13 cellular contexts compared by ENCODE assay signal in the genomic region with DNA sequence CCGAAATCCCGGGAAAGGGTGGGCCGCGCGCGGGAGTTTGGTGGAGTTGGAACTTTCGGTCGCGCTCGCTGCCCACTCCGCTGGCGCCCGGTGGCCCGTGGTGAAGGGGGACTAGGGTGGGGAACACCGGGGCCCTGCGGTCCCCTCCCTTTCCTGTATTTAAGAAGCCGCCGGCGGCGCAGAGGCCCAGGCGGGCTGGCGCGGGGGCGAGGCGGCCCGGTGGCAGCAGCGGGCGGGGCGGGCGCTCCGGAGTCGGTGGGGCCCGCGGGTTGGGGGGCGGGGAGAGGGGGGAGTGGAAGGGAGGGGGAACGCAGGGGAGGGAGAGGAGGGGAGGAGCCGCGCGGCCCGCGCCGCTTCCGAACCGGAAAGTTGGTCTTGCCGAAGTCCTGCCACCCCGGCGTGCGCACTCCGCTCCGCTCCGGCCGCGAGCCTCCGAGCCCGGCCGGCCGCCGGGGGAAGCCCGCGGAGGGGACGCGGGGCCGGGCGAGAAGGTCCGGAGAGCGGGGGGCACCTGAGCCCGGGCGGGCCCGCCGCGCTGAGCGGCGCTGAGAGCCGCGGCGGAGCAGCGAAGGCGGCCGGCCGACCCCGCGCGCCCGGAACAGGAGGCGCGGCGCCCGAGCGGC. TPM values are rescaled to one million over a fixed set of nuclear protein-coding genes. Genes with fewer than 3 reads are reported as not detected.
DNase-seq lines count a peak whose midpoint lies in the region; TF ChIP-seq lines count a peak whose summit lies in the region.
"Had no signal": no experiment of that assay in that cellular context is flagged by ENCODE, and none has a peak within 500 bp of the region (broad histone marks: within the 10 kb centered on the region; RNA-seq: fewer than 3 reads in every experiment).

No MANE protein-coding gene starts in this region.

- DNase-seq in breast epithelium (ENCODE audit: low spot score in 2 of 2) = no peak
- DNase-seq in mammary epithelial cell = no peak
- DNase-seq in choroid plexus epithelial cell (ENCODE audit: low read depth) = peak; percentile 6
- DNase-seq in islet precursor cell = peak; percentile 67
- no peak for DNase-seq in activated naive CD4-positive, alpha-beta T cell (lab: John Stamatoyannopoulos, UW)
- DNase-seq in NCI-H1092 treated with DMSO at 0.1 percent for 48 hours (lab: John Stamatoyannopoulos, UW) = no peak
- no peak for DNase-seq in NCI-H446 treated with DMSO at 0.1 percent for 48 hours (lab: John Stamatoyannopoulos, UW)
- DNase-seq: activated CD4-positive, alpha-beta T cell treated with anti-CD3 and anti-CD28 coated beads for 1 hour; activated T-cell treated with anti-CD3 and anti-CD28 coated beads, Interleukin-2, amount 50 U/mL, for 24 hours; DMS53; HCEC 1CT; kidney glomerular epithelial cell had no signal

- H3K4me1 ChIP-seq in breast epithelium (peaks cover 0 to 4% of the 10 kb centered on the region in 2 donors), mammary epithelial cell (ENCODE audit: insufficient read depth, low read length) (no peaks in the 10 kb centered on the region), thymus (ENCODE audit: control insufficient read depth, insufficient read depth, low read length) (no peaks in the 10 kb centered on the region)

- WGBS in mammary epithelial cell (ENCODE audit: low coverage, missing lambda C conversion rate) = no CpG with 5 or more reads among the region's 89 CpGs
- WGBS in thymus = 1% methylated on average over 89 of the region's 89 CpGs

- no peak for TF ChIP-seq POLR2A in breast epithelium (IDR thresholded peaks at IDR 0.05)

- TF ChIP-seq CTCF in breast epithelium (IDR thresholded peaks at IDR 0.05) = no peak
- no peak for TF ChIP-seq CTCF in mammary epithelial cell (conservative IDR thresholded peaks at IDR 0.05 in 1 of 2, IDR thresholded peaks at IDR 0.05 in 1 of 2; ENCODE audit: extremely low read depth in 1 of 2, insufficient read depth in 1 of 2, low read depth in 1 of 2, low read length in 2 of 2)
- TF ChIP-seq CTCF in choroid plexus epithelial cell (conservative IDR thresholded peaks at IDR 0.05; ENCODE audit: low read depth, low read length) = no peak

- no peaks in the 10 kb centered on the region for H3K9me3 ChIP-seq in breast epithelium
- peaks cover 3% of the 10 kb centered on the region for H3K9me3 ChIP-seq in mammary epithelial cell (replicated peaks; ENCODE audit: insufficient read depth, low read length)
- no peaks in the 10 kb centered on the region for H3K9me3 ChIP-seq in thymus (ENCODE audit: control insufficient read depth)

- CTCF ChIA-PET in mammary epithelial cell (lab: Charles Lee; ENCODE audit: low non-redundant PET) = no interaction called here

- no peaks in the 10 kb centered on the region for H3K79me2 ChIP-seq in mammary epithelial cell (ENCODE audit: insufficient read depth, low read length)

- no TSS peak for BruUV-seq in mammary epithelial cell (replicated peaks; lab: Mats Ljungman, UMichigan)

- H3K27me3 ChIP-seq in breast epithelium (peaks cover 3 to 91% of the 10 kb centered on the region in 2 donors), mammary epithelial cell (ENCODE audit: insufficient read depth, low read length) (peaks cover 57% of the 10 kb centered on the region), thymus (ENCODE audit: control insufficient read depth, insufficient read depth) (peaks cover 84% of the 10 kb centered on the region)

- no peak overlapping the region for H3K4me2 ChIP-seq in mammary epithelial cell (ENCODE audit: insufficient read depth, low read depth, low read length)

- in situ Hi-C loops in mammary epithelial cell (cut with MboI; ENCODE audit: low sequenced_read_pairs in 2 of 2) = loop anchor here in 1 of 2 donors (25.0 kb wide), 1 partner anchor 258 kb away; no protein-coding TSS in a partner anchor

- H2AFZ ChIP-seq in mammary epithelial cell (ENCODE audit: low read depth, low read length) = no peak overlapping the region

- peaks cover 3% of the 10 kb centered on the region for H4K20me1 ChIP-seq in mammary epithelial cell (ENCODE audit: insufficient read depth, low read length)

- no peak overlapping the region for H3K27ac ChIP-seq in breast epithelium
- no peak overlapping the region for H3K27ac ChIP-seq in mammary epithelial cell (ENCODE audit: insufficient read depth, low read depth, low read length)
- H3K27ac ChIP-seq in thymus (ENCODE audit: low read depth) = no peak overlapping the region

- dilution Hi-C loops in mammary epithelial cell (cut with HindIII; ENCODE audit: low sequenced_read_pairs) = no loop called here

- no peak overlapping the region for H3K9ac ChIP-seq in mammary epithelial cell (ENCODE audit: insufficient read depth, low read length)

- H3K36me3 ChIP-seq in breast epithelium = no peaks in the 10 kb centered on the region
- H3K36me3 ChIP-seq in mammary epithelial cell (ENCODE audit: insufficient read depth, low read length) = no peaks in the 10 kb centered on the region
- no peaks in the 10 kb centered on the region for H3K36me3 ChIP-seq in thymus (ENCODE audit: control insufficient read depth, insufficient read depth)

- H3K4me3 ChIP-seq in breast epithelium (peak overlapping the region in 2 of 3 donors; percentile 23 to 43), mammary epithelial cell (replicated peaks in 1 of 3; ENCODE audit: insufficient read depth in 1 of 3, low read depth in 2 of 3, low read length in 3 of 3) (no peak overlapping the region), choroid plexus epithelial cell (ENCODE audit: low read depth, low read length) (no peak overlapping the region), thymus (ENCODE audit: low read length) (peak overlapping the region; percentile 29)

- intact Hi-C loops in breast epithelium (cut with DNase I; ENCODE audit: low total_unique reads) = no loop called here
- intact Hi-C loops in mammary epithelial cell (cut with micrococcal nuclease) = no loop called here

RNA-seq across cellular contexts. Expression of a gene that starts 0.4 kb away (rescaled TPM):
- not detected for total RNA-seq in breast epithelium
- total RNA-seq in mammary epithelial cell = not detected
- not detected for polyA plus RNA-seq in mammary epithelial cell
- not detected for polyA minus RNA-seq in mammary epithelial cell
- 0.02 TPM for polyA plus RNA-seq in thymus

Comparison
In these comparisons a context has a peak if more than half of its experiments do, and no peak if none do; other contexts are left out.
1. H3K4me3 ChIP-seq: peak in breast epithelium (2 of 3) and thymus (single experiment); none in mammary epithelial cell (0 of 3) and choroid plexus epithelial cell (single experiment).
2. DNase-seq: peak in choroid plexus epithelial cell (single experiment) and islet precursor cell (single experiment); none in breast epithelium (0 of 2), mammary epithelial cell (single experiment), activated naive CD4-positive, alpha-beta T cell (0 of 4), NCI-H1092 treated with DMSO at 0.1 percent for 48 hours (single experiment) and NCI-H446 treated with DMSO at 0.1 percent for 48 hours (single experiment).